23 cellular contexts compared by ENCODE assay signal in genomic region chr2:205857532-205857931, GRCh38.
A peak's percentile ranks its signal among the peaks of the same experiment; 100 is the strongest.
DNase-seq lines count a peak whose midpoint lies in the region; ATAC-seq and TF ChIP-seq lines count a peak whose summit lies in the region.
"Had no signal": no experiment of that assay in that cellular context is flagged by ENCODE, and none has a peak within 500 bp of the region (broad histone marks: within the 10 kb centered on the region; RNA-seq: fewer than 3 reads in every experiment).

No MANE protein-coding gene starts in this region.

- CTCF ChIA-PET in activated CD8-positive, alpha-beta memory T cell treated with anti-CD3 and anti-CD28 coated beads, Interleukin-2, amount 10 ng/mL, durations not matched to agents 7 days and 5 days (lab: Charles Lee) = no interaction called here

- no peak overlapping the region for H3K27ac Mint-ChIP-seq in activated CD8-positive, alpha-beta memory T cell treated with anti-CD3 and anti-CD28 coated beads, Interleukin-2, amount 10 ng/mL, durations not matched to agents 7 days and 5 days
- no peak overlapping the region for H3K27ac Mint-ChIP-seq in osteocyte (ENCODE audit: unreplicated experiment)
- no peak overlapping the region for H3K27ac Mint-ChIP-seq in chondrocyte (ENCODE audit: unreplicated experiment)
- H3K27ac Mint-ChIP-seq: activated CD4-positive, alpha-beta T cell treated with anti-CD3 and anti-CD28 coated beads for 36 hours; CD4-positive, alpha-beta memory T cell; dendritic cell treated with granulocyte-macrophage colony-stimulating factor and Interleukin-4, amounts not matched to agents 40 ng/mL and 50 ng/mL, for 4 days had no signal

- peaks cover 15% of the 10 kb centered on the region for H3K27me3 Mint-ChIP-seq in activated CD8-positive, alpha-beta memory T cell treated with anti-CD3 and anti-CD28 coated beads, Interleukin-2, amount 10 ng/mL, durations not matched to agents 7 days and 5 days
- peaks cover 84% of the 10 kb centered on the region for H3K27me3 Mint-ChIP-seq in osteocyte (ENCODE audit: unreplicated experiment)
- peaks cover 32% of the 10 kb centered on the region for H3K27me3 Mint-ChIP-seq in chondrocyte (ENCODE audit: low read depth)

- no peaks in the 10 kb centered on the region for H3K9me3 Mint-ChIP-seq in activated CD8-positive, alpha-beta memory T cell treated with anti-CD3 and anti-CD28 coated beads, Interleukin-2, amount 10 ng/mL, durations not matched to agents 7 days and 5 days (ENCODE audit: low read depth)
- H3K9me3 Mint-ChIP-seq in osteocyte (ENCODE audit: unreplicated experiment) (peaks cover 12% of the 10 kb centered on the region), chondrocyte (ENCODE audit: low read depth) (peaks cover 7% of the 10 kb centered on the region)

- no peak overlapping the region for H3K9ac ChIP-seq in colonic mucosa (ENCODE audit: low read depth in 2 of 2, low read length in 2 of 2)

- no peak overlapping the region for H3K4me3 ChIP-seq in colonic mucosa
- H3K4me3 ChIP-seq: K562, ovary, SK-N-MC had no signal

- no peak overlapping the region for H3K27ac ChIP-seq in colonic mucosa
- H3K27ac ChIP-seq: epithelial cell of prostate, ovary, SK-N-MC had no signal

- H3K27me3 ChIP-seq in colonic mucosa = no peaks in the 10 kb centered on the region
- H3K27me3 ChIP-seq: ovary had no signal

- H3K36me3 ChIP-seq in colonic mucosa = no peaks in the 10 kb centered on the region
- H3K36me3 ChIP-seq: ovary had no signal

- no peak overlapping the region for H3K4me3 Mint-ChIP-seq in activated CD8-positive, alpha-beta memory T cell treated with anti-CD3 and anti-CD28 coated beads, Interleukin-2, amount 10 ng/mL, durations not matched to agents 7 days and 5 days
- no peak overlapping the region for H3K4me3 Mint-ChIP-seq in osteocyte (ENCODE audit: unreplicated experiment)
- H3K4me3 Mint-ChIP-seq in chondrocyte (ENCODE audit: unreplicated experiment) = no peak overlapping the region
- H3K4me3 Mint-ChIP-seq: activated CD4-positive, alpha-beta T cell treated with anti-CD3 and anti-CD28 coated beads for 36 hours; CD4-positive, alpha-beta memory T cell; dendritic cell treated with granulocyte-macrophage colony-stimulating factor and Interleukin-4, amounts not matched to agents 40 ng/mL and 50 ng/mL, for 4 days had no signal

- DNase-seq in colonic mucosa = no peak
- DNase-seq in activated CD8-positive, alpha-beta memory T cell treated with anti-CD3 and anti-CD28 coated beads, Interleukin-2, amount 10 ng/mL, durations not matched to agents 7 days and 5 days = no peak
- no peak for DNase-seq in osteocyte (ENCODE audit: extremely low spot score, unreplicated experiment)
- no peak for DNase-seq in chondrocyte (ENCODE audit: low spot score)
- DNase-seq: activated CD4-positive, alpha-beta T cell treated with anti-CD3 and anti-CD28 coated beads for 36 hours; activated CD8-positive, alpha-beta memory T cell treated with anti-CD3 and anti-CD28 coated beads, Interleukin-2, amount 50 U/mL, for 4 hours; activated naive CD4-positive, alpha-beta T cell; CD4-positive, alpha-beta memory T cell; NCI-H2081; NCI-H526 treated with DMSO at 0.1 percent for 48 hours; ovary; PC-3; stimulated activated CD4-positive, alpha-beta T cell treated with anti-CD3 and anti-CD28 coated beads, Interleukin-2, amount 100 ng/mL, for 24 hours; substantia nigra; T-helper 9 cell had no signal

- no peaks in the 10 kb centered on the region for H3K4me1 ChIP-seq in colonic mucosa

- H3K36me3 Mint-ChIP-seq in activated CD8-positive, alpha-beta memory T cell treated with anti-CD3 and anti-CD28 coated beads, Interleukin-2, amount 10 ng/mL, durations not matched to agents 7 days and 5 days = no peaks in the 10 kb centered on the region
- H3K36me3 Mint-ChIP-seq in osteocyte (ENCODE audit: unreplicated experiment) (peaks cover 2% of the 10 kb centered on the region), chondrocyte (ENCODE audit: low read depth) (peaks cover under 1% of the 10 kb centered on the region)
- H3K36me3 Mint-ChIP-seq: CD4-positive, alpha-beta memory T cell had no signal

- intact Hi-C loops in colonic mucosa (cut with DNase I) = no loop called here

- peak; percentile 73 for ATAC-seq in GM18502 (IDR thresholded peaks at IDR 0.05; ENCODE audit: poor library complexity, unreplicated experiment)
- peak; percentile 39 for ATAC-seq in GM19438 (IDR thresholded peaks at IDR 0.05; ENCODE audit: low read depth, unreplicated experiment)
- ATAC-seq in HG02623 (IDR thresholded peaks at IDR 0.05; ENCODE audit: unreplicated experiment) = peak; percentile 64
- ATAC-seq in HG03432 (IDR thresholded peaks at IDR 0.05; ENCODE audit: unreplicated experiment) = peak; percentile 82
- ATAC-seq in activated CD8-positive, alpha-beta memory T cell treated with anti-CD3 and anti-CD28 coated beads, Interleukin-2, amount 10 ng/mL, durations not matched to agents 7 days and 5 days = no peak
- ATAC-seq: activated CD4-positive, alpha-beta T cell treated with anti-CD3 and anti-CD28 coated beads for 36 hours; K562; PC-3 had no signal

- TF ChIP-seq CTCF in colonic mucosa (IDR thresholded peaks at IDR 0.05) = no peak
- no peak for TF ChIP-seq CTCF in osteocyte (IDR thresholded peaks at IDR 0.05)
- TF ChIP-seq CTCF in chondrocyte (IDR thresholded peaks at IDR 0.05) = no peak

- H3K9me3 ChIP-seq in colonic mucosa = no peaks in the 10 kb centered on the region
- H3K9me3 ChIP-seq: ovary had no signal

- H3K4me1 Mint-ChIP-seq in activated CD8-positive, alpha-beta memory T cell treated with anti-CD3 and anti-CD28 coated beads, Interleukin-2, amount 10 ng/mL, durations not matched to agents 7 days and 5 days = no peaks in the 10 kb centered on the region
- H3K4me1 Mint-ChIP-seq in osteocyte (ENCODE audit: unreplicated experiment) (no peaks in the 10 kb centered on the region), chondrocyte (ENCODE audit: low read depth) (no peaks in the 10 kb centered on the region)
- H3K4me1 Mint-ChIP-seq: activated CD4-positive, alpha-beta T cell treated with anti-CD3 and anti-CD28 coated beads for 36 hours; CD4-positive, alpha-beta memory T cell had no signal
